ENCODE assay signal across 28 cellular contexts in the genomic region with DNA sequence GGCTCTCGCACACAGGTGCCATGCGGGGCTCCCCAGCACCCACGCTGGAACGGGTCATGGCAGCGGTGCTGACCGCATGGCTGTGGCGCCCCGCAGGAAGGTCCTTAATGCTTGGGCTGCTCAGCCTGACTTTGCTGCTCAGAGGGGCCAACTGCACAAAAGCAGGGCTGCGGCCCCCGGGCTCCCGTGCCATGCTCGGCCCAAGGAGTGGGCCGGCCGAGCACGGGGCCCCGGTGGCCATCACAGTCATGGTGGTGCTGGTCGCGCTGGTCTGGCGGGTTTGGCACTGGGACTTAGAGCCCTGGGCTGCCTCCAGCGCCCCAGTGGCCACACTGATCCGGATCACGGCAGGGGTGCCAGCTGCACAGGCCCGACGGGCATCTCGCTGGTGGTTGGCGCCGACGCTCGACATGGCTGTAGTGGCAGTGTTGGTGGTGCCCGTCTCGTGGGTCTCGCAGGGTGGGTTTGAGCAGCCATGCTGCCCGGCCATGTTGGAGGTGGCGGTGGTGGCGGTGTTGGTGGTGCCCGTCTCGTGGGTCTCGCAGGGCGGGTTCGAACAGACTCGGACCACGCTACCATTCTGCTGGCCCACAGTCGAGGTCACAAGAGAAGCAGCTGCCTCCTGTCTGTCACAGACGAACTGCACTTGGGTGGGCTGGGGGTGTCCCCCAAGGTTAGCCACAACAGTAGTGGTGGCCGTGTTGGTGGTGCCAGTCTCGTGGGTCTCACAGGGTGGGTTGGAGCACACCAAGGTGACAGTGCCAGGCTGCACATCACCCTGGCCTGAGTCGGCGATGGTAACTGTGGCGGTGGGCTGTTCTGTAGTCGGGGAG. TPM values are rescaled to one million over a fixed set of nuclear protein-coding genes. Genes with fewer than 3 reads are reported as not detected.
A peak's percentile ranks its signal among the peaks of the same experiment; 100 is the strongest.
DNase-seq lines count a peak whose midpoint lies in the region; ATAC-seq, FAIRE-seq and TF ChIP-seq lines count a peak whose summit lies in the region.
"Had no signal": no experiment of that assay in that cellular context is flagged by ENCODE, and none has a peak within 500 bp of the region (broad histone marks: within the 10 kb centered on the region; RNA-seq: fewer than 3 reads in every experiment).

No MANE protein-coding gene starts in this region.

- DNase-seq in CD4-positive, CD25-positive, alpha-beta regulatory T cell, result no peak
- DNase-seq in HCT116 (ENCODE audit: low read depth, low spot score), result no peak
- DNase-seq in endothelial cell of umbilical vein (ENCODE audit: low read depth, low spot score), result no peak
- no peak for DNase-seq in sigmoid colon
- DNase-seq in GM20000 (ENCODE audit: low spot score), result no peak
- DNase-seq in effector CD8-positive, alpha-beta T cell (lab: John Stamatoyannopoulos, UW), result no peak
- DNase-seq in SW 1271 (lab: John Stamatoyannopoulos, UW), result no peak
- DNase-seq: CD8-positive, alpha-beta memory T cell; effector memory CD8-positive, alpha-beta T cell; esophagus squamous epithelium; gastrocnemius medialis; hippocampal formation; immature natural killer cell; left lung; MM.1S; NCI-H1436; NCI-H510A treated with DMSO at 0.1 percent for 48 hours; NK-92 treated with Interleukin-12 subunit alpha and Interleukin-12 subunit beta, amount 100 ng/mL, for 24 hours; retina; stimulated activated CD4-positive, alpha-beta T cell treated with anti-CD3 and anti-CD28 coated beads, Interleukin-4, amount 100 ng/mL, for 1 hour; stimulated activated naive CD4-positive, alpha-beta T cell; thyroid gland had no signal

- peak overlapping the region in 2 of 3 donors; percentile 48 to 51 for H3K27ac Mint-ChIP-seq in CD4-positive, CD25-positive, alpha-beta regulatory T cell
- H3K27ac Mint-ChIP-seq: activated T-helper 2 cell treated with anti-CD3 and anti-CD28 coated beads, Interferon-gamma antibody, Interleukin-2, Interleukin-4, amounts not matched to agents 10 μg/mL and 5 μg/mL and 100 μg/mL, durations not matched to agents 14 hours and 24 hours and 36 hours had no signal

- no peaks in the 10 kb centered on the region for H3K9me1 ChIP-seq in endothelial cell of umbilical vein (replicated peaks; ENCODE audit: control insufficient read depth, extremely low read depth, insufficient read depth, low read length)

- no peaks in the 10 kb centered on the region for H3K27me3 Mint-ChIP-seq in CD4-positive, CD25-positive, alpha-beta regulatory T cell
- H3K27me3 Mint-ChIP-seq: CD8-positive, alpha-beta memory T cell; effector memory CD8-positive, alpha-beta T cell; naive thymus-derived CD8-positive, alpha-beta T cell had no signal

- RAD21 ChIA-PET in HCT116 (lab: Charles Lee; ENCODE audit: low non-redundant PET in 1 of 2, low total read pairs in 2 of 2, uncharacterized antibody in 2 of 2, unreplicated experiment in 2 of 2), result no interaction called here

- H3K9me2 ChIP-seq in HCT116 (ENCODE audit: insufficient read depth), result no peaks in the 10 kb centered on the region

- no peak overlapping the region for H3K4me2 ChIP-seq in HCT116 (ENCODE audit: low read length)
- H3K4me2 ChIP-seq in endothelial cell of umbilical vein (ENCODE audit: insufficient read depth, low read length), result no peak overlapping the region

- no peak overlapping the region for H3K4me3 Mint-ChIP-seq in CD4-positive, CD25-positive, alpha-beta regulatory T cell
- H3K4me3 Mint-ChIP-seq: immature natural killer cell; naive thymus-derived CD8-positive, alpha-beta T cell; T-helper 1 cell treated with Interleukin-12 subunit alpha and Interleukin-12 subunit beta and Interleukin-4 antibody, amounts not matched to agents 30 μg/mL and 1 μg/mL, for 36 hours had no signal

- H3K79me2 ChIP-seq in HCT116 (ENCODE audit: insufficient read depth, low read length) (no peaks in the 10 kb centered on the region; the same call in 1 of the 2 replicates), endothelial cell of umbilical vein (ENCODE audit: control insufficient read depth, insufficient read depth, low read length) (peaks cover 9% of the 10 kb centered on the region)

- peaks cover 0 to 8% (median 2%) of the 10 kb centered on the region in 4 donors for H3K4me1 Mint-ChIP-seq in CD4-positive, CD25-positive, alpha-beta regulatory T cell

- H3K4me3 ChIP-seq in CD4-positive, CD25-positive, alpha-beta regulatory T cell (ENCODE audit: low read depth, low read length), result no peak overlapping the region
- H3K4me3 ChIP-seq in HCT116 (replicated peaks in 1 of 2; ENCODE audit: low read depth in 1 of 2, low read length in 2 of 2), result no peak overlapping the region
- no peak overlapping the region for H3K4me3 ChIP-seq in endothelial cell of umbilical vein (replicated peaks in 1 of 3; ENCODE audit: insufficient read depth in 1 of 3, low read depth in 1 of 3, low read length in 3 of 3)
- H3K4me3 ChIP-seq in sigmoid colon, result peak overlapping the region in 3 of 4 donors; percentile 33 to 44 (median 43)
- H3K4me3 ChIP-seq: gastrocnemius medialis, left lung, SJSA1, thyroid gland had no signal

- POLR2A ChIA-PET in HCT116 (lab: Charles Lee) (no interaction called here), endothelial cell of umbilical vein (lab: Charles Lee) (no interaction called here)

- no peaks in the 10 kb centered on the region for H3K27me3 ChIP-seq in CD4-positive, CD25-positive, alpha-beta regulatory T cell (ENCODE audit: control insufficient read depth, insufficient read depth, low read length)
- H3K27me3 ChIP-seq in HCT116 (ENCODE audit: insufficient read depth, low read length), result no peaks in the 10 kb centered on the region
- H3K27me3 ChIP-seq in endothelial cell of umbilical vein (ENCODE audit: control insufficient read depth in 2 of 2, insufficient read depth in 2 of 2, low read length in 2 of 2), result no peaks in the 10 kb centered on the region
- H3K27me3 ChIP-seq in sigmoid colon, result no peaks in the 10 kb centered on the region
- H3K27me3 ChIP-seq: esophagus squamous epithelium, gastrocnemius medialis, left lung, SJSA1, thyroid gland had no signal

- dilution Hi-C loops in endothelial cell of umbilical vein (cut with MboI; ENCODE audit: extremely low pct_ligation_motif_present, low sequenced_read_pairs), result no loop called here

- H3K36me3 ChIP-seq in CD4-positive, CD25-positive, alpha-beta regulatory T cell (ENCODE audit: control insufficient read depth, insufficient read depth, low read length), result peaks cover 53% of the 10 kb centered on the region
- peaks cover 0 to 20% of the 10 kb centered on the region in 2 experiments; a peak in 1 of 4 replicates for H3K36me3 ChIP-seq in HCT116 (ENCODE audit: control insufficient read depth in 1 of 2, insufficient read depth in 2 of 2, low read length in 2 of 2)
- H3K36me3 ChIP-seq in endothelial cell of umbilical vein (ENCODE audit: control insufficient read depth in 2 of 2, extremely low read depth in 1 of 2, insufficient read depth in 2 of 2, low read length in 2 of 2), result peaks cover 21 to 70% of the 10 kb centered on the region in 2 experiments
- peaks cover 10 to 61% (median 33%) of the 10 kb centered on the region in 4 donors for H3K36me3 ChIP-seq in sigmoid colon

- H4K20me1 ChIP-seq in HCT116 (ENCODE audit: insufficient read depth) (no peaks in the 10 kb centered on the region), endothelial cell of umbilical vein (replicated peaks; ENCODE audit: control insufficient read depth, extremely low read depth, insufficient read depth, low read length) (no peaks in the 10 kb centered on the region)

- peaks cover 0 to 2% (median 0%) of the 10 kb centered on the region in 7 donors for H3K9me3 Mint-ChIP-seq in CD4-positive, CD25-positive, alpha-beta regulatory T cell
- H3K9me3 Mint-ChIP-seq: activated T-helper 2 cell treated with anti-CD3 and anti-CD28 coated beads, Interferon-gamma antibody, Interleukin-2, Interleukin-4, amounts not matched to agents 10 μg/mL and 5 μg/mL and 100 μg/mL, durations not matched to agents 14 hours and 24 hours and 36 hours; CD8-positive, alpha-beta memory T cell; effector memory CD8-positive, alpha-beta T cell; immature natural killer cell; naive thymus-derived CD8-positive, alpha-beta T cell; T-helper 1 cell treated with Interleukin-12 subunit alpha and Interleukin-12 subunit beta and Interleukin-4 antibody, amounts not matched to agents 30 μg/mL and 1 μg/mL, for 36 hours had no signal

- 92 to 94% methylated on average over 50 of the region's 50 CpGs for WGBS in sigmoid colon, 2 donors

- BruUV-seq in HCT116 (replicated peaks; lab: Mats Ljungman, UMichigan), result TSS peak; percentile 8
- TSS peak; percentile 13 for BruUV-seq in endothelial cell of umbilical vein (replicated peaks; lab: Mats Ljungman, UMichigan)

- intact Hi-C loops in HCT116 (cut with micrococcal nuclease) (no loop called here), endothelial cell of umbilical vein (cut with micrococcal nuclease) (no loop called here), sigmoid colon (cut with DNase I) (no loop called here)

- TF ChIP-seq CTCF in HCT116 (IDR thresholded peaks at IDR 0.05 in 2 of 3, conservative IDR thresholded peaks at IDR 0.05 in 1 of 3; ENCODE audit: borderline replicate concordance in 1 of 3, insufficient read depth in 1 of 3, low read depth in 2 of 3, low read length in 2 of 3) (no peak), endothelial cell of umbilical vein (IDR thresholded peaks at IDR 0.05; ENCODE audit: extremely low read depth in 1 of 2, insufficient read depth in 1 of 2, low read depth in 1 of 2, low read length in 2 of 2) (no peak), sigmoid colon (IDR thresholded peaks at IDR 0.05) (no peak), GM20000 (IDR thresholded peaks at IDR 0.05; ENCODE audit: extremely low read depth, missing control alignments) (no peak)

- H3K9ac ChIP-seq in HCT116 (ENCODE audit: low read length), result no peak overlapping the region
- no peak overlapping the region for H3K9ac ChIP-seq in endothelial cell of umbilical vein (replicated peaks; ENCODE audit: extremely low read depth, insufficient read depth, low read length)

- peaks cover 20% of the 10 kb centered on the region for H3K36me3 Mint-ChIP-seq in CD4-positive, CD25-positive, alpha-beta regulatory T cell

- no peak for TF ChIP-seq POLR2A in HCT116 (IDR thresholded peaks at IDR 0.05; ENCODE audit: borderline replicate concordance, extremely low read depth, insufficient read depth, insufficient read length)
- no peak for TF ChIP-seq POLR2A in endothelial cell of umbilical vein (IDR thresholded peaks at IDR 0.05; ENCODE audit: low read depth, low read length)
- no peak for TF ChIP-seq POLR2A in sigmoid colon (IDR thresholded peaks at IDR 0.05)

- H3K27ac ChIP-seq in CD4-positive, CD25-positive, alpha-beta regulatory T cell (ENCODE audit: insufficient read depth, low read length, poor library complexity, severe bottlenecking), result no peak overlapping the region
- H3K27ac ChIP-seq in HCT116 (ENCODE audit: low read depth, low read length) (no peak overlapping the region), endothelial cell of umbilical vein (ENCODE audit: insufficient read depth, low read depth, low read length) (no peak overlapping the region), sigmoid colon (peak overlapping the region; percentile 81 to 87 (median 86))
- H3K27ac ChIP-seq: left lung, SJSA1, thyroid gland had no signal

- no peaks in the 10 kb centered on the region for H3K9me3 ChIP-seq in CD4-positive, CD25-positive, alpha-beta regulatory T cell (ENCODE audit: control insufficient read depth in 2 of 2, low read length in 2 of 2)
- H3K9me3 ChIP-seq in HCT116 (ENCODE audit: control insufficient read depth in 1 of 2, insufficient read depth in 1 of 2, low read depth in 1 of 2, low read length in 2 of 2), result no peaks in the 10 kb centered on the region
- H3K9me3 ChIP-seq in endothelial cell of umbilical vein (replicated peaks; ENCODE audit: control insufficient read depth, insufficient read depth, low read length), result no peaks in the 10 kb centered on the region
- H3K9me3 ChIP-seq in sigmoid colon, result no peaks in the 10 kb centered on the region
- H3K9me3 ChIP-seq: esophagus squamous epithelium, gastrocnemius medialis, left lung, SJSA1, thyroid gland had no signal

- CTCF ChIA-PET in HCT116 (lab: Charles Lee), result no interaction called here
- CTCF ChIA-PET in endothelial cell of umbilical vein (lab: Charles Lee), result no interaction called here

- no peak for ATAC-seq in CD4-positive, CD25-positive, alpha-beta regulatory T cell (ENCODE audit: low read depth in 2 of 2)
- ATAC-seq in HCT116, result no peak
- ATAC-seq: effector memory CD8-positive, alpha-beta T cell; gastrocnemius medialis had no signal

- TF ChIP-seq EP300 in sigmoid colon (IDR thresholded peaks at IDR 0.05), result no peak

- H2AFZ ChIP-seq in HCT116 (ENCODE audit: low read depth, low read length, poor library complexity, severe bottlenecking) (no peak overlapping the region), endothelial cell of umbilical vein (ENCODE audit: low read depth, low read length) (no peak overlapping the region)

- peaks cover 6% of the 10 kb centered on the region for H3K4me1 ChIP-seq in CD4-positive, CD25-positive, alpha-beta regulatory T cell (ENCODE audit: control insufficient read depth, insufficient read depth, low read length, poor library complexity, severe bottlenecking)
- H3K4me1 ChIP-seq in HCT116 (ENCODE audit: control insufficient read depth in 1 of 2, insufficient read depth in 2 of 2, low read length in 2 of 2) (no peaks in the 10 kb centered on the region), endothelial cell of umbilical vein (ENCODE audit: control insufficient read depth, extremely low read depth, insufficient read depth, low read length) (peaks cover 9% of the 10 kb centered on the region), sigmoid colon (peaks cover 0 to 58% (median 36%) of the 10 kb centered on the region in 4 donors)
- H3K4me1 ChIP-seq: gastrocnemius medialis, left lung, thyroid gland had no signal

- no peak for TF ChIP-seq RAD21 in HCT116 (IDR thresholded peaks at IDR 0.05; ENCODE audit: low read depth)

- FAIRE-seq in endothelial cell of umbilical vein (lab: Jason Lieb, UNC), result no peak
- FAIRE-seq: G401.6, RCC 7860 had no signal

RNA-seq across cellular contexts. Expression of gene RENBP, which starts 10.4 kb away (rescaled TPM):
- total RNA-seq in CD4-positive, CD25-positive, alpha-beta regulatory T cell, result 15.3 TPM
- polyA plus RNA-seq in CD4-positive, CD25-positive, alpha-beta regulatory T cell, result 1 to 10 TPM in 2 of 4 donors, under 1 TPM in 2; 0.62 to 1.9 (median 1.1) TPM
- total RNA-seq in HCT116 (2021; ENCODE audit: unreplicated experiment), result 1.3 TPM
- 0.30 and 0.52 TPM in 2 replicates for polyA plus RNA-seq in HCT116 (2012)
- total RNA-seq in endothelial cell of umbilical vein, result 6.2 and 8.0 TPM in 2 replicates
- 16.0 and 16.2 TPM in 2 replicates for polyA plus RNA-seq in endothelial cell of umbilical vein
- 5.4 and 7.2 TPM in 2 replicates for polyA plus RNA-seq in endothelial cell of umbilical vein (2011; cell fraction: cytosol; rRNA removed)
- 18.0 and 23.3 TPM in 2 replicates for polyA plus RNA-seq in endothelial cell of umbilical vein (2011; cell fraction: nucleus; rRNA removed)
- 5.5 and 12.4 TPM in 2 replicates for polyA plus RNA-seq in endothelial cell of umbilical vein (2012)
- 5.5 and 13.2 TPM in 2 replicates for polyA minus RNA-seq in endothelial cell of umbilical vein
- polyA minus RNA-seq in endothelial cell of umbilical vein (2011; cell fraction: cytosol; rRNA and poly(A)+ RNA removed), result not detected
- polyA minus RNA-seq in endothelial cell of umbilical vein (2011; cell fraction: nucleus; rRNA and poly(A)+ RNA removed), result 5.1 and 5.9 TPM in 2 replicates
- total RNA-seq in sigmoid colon, result 10 to 100 TPM in 3 of 4 donors, 1 to 10 TPM in 1; 9.8 to 16.8 (median 13.1) TPM
- 10 to 100 TPM; 10.2 to 15.1 (median 15.0) TPM for polyA plus RNA-seq in sigmoid colon
- polyA plus RNA-seq: CD8-positive, alpha-beta memory T cell had no signal

RNA-seq across cellular contexts. Expression of gene HCFC1, which starts 16.8 kb away (rescaled TPM):
- total RNA-seq in CD4-positive, CD25-positive, alpha-beta regulatory T cell, result 71.6 TPM
- 1 to 10 TPM; 3.0 to 4.3 (median 3.6) TPM for polyA plus RNA-seq in CD4-positive, CD25-positive, alpha-beta regulatory T cell
- total RNA-seq in HCT116 (2021; ENCODE audit: unreplicated experiment), result 72.8 TPM
- polyA plus RNA-seq in HCT116 (2012), result 30.8 and 35.3 TPM in 2 replicates
- 80.9 and 85.9 TPM in 2 replicates for total RNA-seq in endothelial cell of umbilical vein
- polyA plus RNA-seq in endothelial cell of umbilical vein, result 14.6 and 15.9 TPM in 2 replicates
- 18.6 and 20.1 TPM in 2 replicates for polyA plus RNA-seq in endothelial cell of umbilical vein (2011; cell fraction: cytosol; rRNA removed)
- 41.9 and 48.6 TPM in 2 replicates for polyA plus RNA-seq in endothelial cell of umbilical vein (2011; cell fraction: nucleus; rRNA removed)
- 29.3 and 31.0 TPM in 2 replicates for polyA plus RNA-seq in endothelial cell of umbilical vein (2012)
- 19.1 and 19.8 TPM in 2 replicates for polyA minus RNA-seq in endothelial cell of umbilical vein
- 33.4 TPM for polyA minus RNA-seq in endothelial cell of umbilical vein (2011; cell fraction: cytosol; rRNA and poly(A)+ RNA removed)
- polyA minus RNA-seq in endothelial cell of umbilical vein (2011; cell fraction: nucleus; rRNA and poly(A)+ RNA removed), result 23.1 and 34.0 TPM in 2 replicates
- 10 to 100 TPM; 23.5 to 57.3 (median 30.2) TPM for total RNA-seq in sigmoid colon
- 10 to 100 TPM in 1 of 3 donors, 1 to 10 TPM in 2; 7.4 to 34.4 (median 8.4) TPM for polyA plus RNA-seq in sigmoid colon

RNA-seq across cellular contexts. Expression of gene TMEM187, which starts 17.7 kb away (rescaled TPM):
- total RNA-seq in CD4-positive, CD25-positive, alpha-beta regulatory T cell, result 6.0 TPM
- polyA plus RNA-seq in CD4-positive, CD25-positive, alpha-beta regulatory T cell, result 10 to 100 TPM; 16.1 to 21.0 (median 17.7) TPM
- total RNA-seq in HCT116 (2021; ENCODE audit: unreplicated experiment) (12.6 TPM), endothelial cell of umbilical vein (2.6 and 4.1 TPM in 2 replicates), sigmoid colon (1 to 10 TPM; 3.5 to 8.6 (median 4.4) TPM)
- polyA plus RNA-seq in HCT116 (2012), result 7.5 and 9.6 TPM in 2 replicates
- polyA plus RNA-seq in endothelial cell of umbilical vein (15.7 and 19.0 TPM in 2 replicates), sigmoid colon (1 to 10 TPM; 3.6 to 9.3 (median 3.7) TPM)
- polyA plus RNA-seq in endothelial cell of umbilical vein (2011; cell fraction: cytosol; rRNA removed), result 7.7 and 9.0 TPM in 2 replicates
- 3.2 and 3.8 TPM in 2 replicates for polyA plus RNA-seq in endothelial cell of umbilical vein (2011; cell fraction: nucleus; rRNA removed)
- 4.6 and 7.7 TPM in 2 replicates for polyA plus RNA-seq in endothelial cell of umbilical vein (2012)
- polyA minus RNA-seq in endothelial cell of umbilical vein, result 6.6 and 8.6 TPM in 2 replicates
- 7.8 TPM for polyA minus RNA-seq in endothelial cell of umbilical vein (2011; cell fraction: cytosol; rRNA and poly(A)+ RNA removed)
- polyA minus RNA-seq in endothelial cell of umbilical vein (2011; cell fraction: nucleus; rRNA and poly(A)+ RNA removed), result 1.5 and 2.1 TPM in 2 replicates

RNA-seq across cellular contexts. Expression of gene NAA10, which starts 20.0 kb away (rescaled TPM):
- total RNA-seq in CD4-positive, CD25-positive, alpha-beta regulatory T cell, result 70.0 TPM
- 10 to 100 TPM; 72.4 to 99.8 (median 82.3) TPM for polyA plus RNA-seq in CD4-positive, CD25-positive, alpha-beta regulatory T cell
- total RNA-seq in HCT116 (2021; ENCODE audit: unreplicated experiment), result 124 TPM
- polyA plus RNA-seq in HCT116 (2012), result 135 and 156 TPM in 2 replicates
- total RNA-seq in endothelial cell of umbilical vein, result 143 and 144 TPM in 2 replicates
- 141 and 169 TPM in 2 replicates for polyA plus RNA-seq in endothelial cell of umbilical vein
- 183 and 186 TPM in 2 replicates for polyA plus RNA-seq in endothelial cell of umbilical vein (2011; cell fraction: cytosol; rRNA removed)
- 181 and 188 TPM in 2 replicates for polyA plus RNA-seq in endothelial cell of umbilical vein (2011; cell fraction: nucleus; rRNA removed)
- polyA plus RNA-seq in endothelial cell of umbilical vein (2012), result 142 and 148 TPM in 2 replicates
- 53.2 and 57.4 TPM in 2 replicates for polyA minus RNA-seq in endothelial cell of umbilical vein
- polyA minus RNA-seq in endothelial cell of umbilical vein (2011; cell fraction: cytosol; rRNA and poly(A)+ RNA removed), result 62.0 TPM
- polyA minus RNA-seq in endothelial cell of umbilical vein (2011; cell fraction: nucleus; rRNA and poly(A)+ RNA removed), result 30.4 and 32.5 TPM in 2 replicates
- total RNA-seq in sigmoid colon, result 100 to 1,000 TPM in 1 of 4 donors, 10 to 100 TPM in 3; 57.4 to 113 (median 79.2) TPM
- 100 to 1,000 TPM in 1 of 3 donors, 10 to 100 TPM in 2; 78.6 to 128 (median 84.7) TPM for polyA plus RNA-seq in sigmoid colon

RNA-seq across cellular contexts. Expression of gene ARHGAP4, which starts 28.8 kb away (rescaled TPM):
- total RNA-seq in CD4-positive, CD25-positive, alpha-beta regulatory T cell, result 459 TPM
- 10 to 100 TPM; 73.5 to 89.9 (median 80.2) TPM for polyA plus RNA-seq in CD4-positive, CD25-positive, alpha-beta regulatory T cell
- 67.4 TPM for total RNA-seq in HCT116 (2021; ENCODE audit: unreplicated experiment)
- 41.2 and 44.2 TPM in 2 replicates for polyA plus RNA-seq in HCT116 (2012)
- 31.9 and 33.3 TPM in 2 replicates for total RNA-seq in endothelial cell of umbilical vein
- 20.9 and 24.5 TPM in 2 replicates for polyA plus RNA-seq in endothelial cell of umbilical vein
- polyA plus RNA-seq in endothelial cell of umbilical vein (2011; cell fraction: cytosol; rRNA removed), result 8.0 and 11.2 TPM in 2 replicates
- 100 and 121 TPM in 2 replicates for polyA plus RNA-seq in endothelial cell of umbilical vein (2011; cell fraction: nucleus; rRNA removed)
- 8.5 and 13.1 TPM in 2 replicates for polyA plus RNA-seq in endothelial cell of umbilical vein (2012)
- polyA minus RNA-seq in endothelial cell of umbilical vein, result 9.0 and 20.8 TPM in 2 replicates
- polyA minus RNA-seq in endothelial cell of umbilical vein (2011; cell fraction: cytosol; rRNA and poly(A)+ RNA removed), result not detected
- 24.9 and 33.5 TPM in 2 replicates for polyA minus RNA-seq in endothelial cell of umbilical vein (2011; cell fraction: nucleus; rRNA and poly(A)+ RNA removed)
- 10 to 100 TPM; 12.4 to 27.4 (median 16.3) TPM for total RNA-seq in sigmoid colon
- 100 to 1,000 TPM in 1 of 3 donors, 10 to 100 TPM in 1, 1 to 10 TPM in 1; 8.4 to 122 (median 17.3) TPM for polyA plus RNA-seq in sigmoid colon

Comparison
In these comparisons a context has a peak if more than half of its experiments do, and no peak if none do; other contexts are left out.
1. H3K27ac ChIP-seq: peak in sigmoid colon (4 of 4); none in CD4-positive, CD25-positive, alpha-beta regulatory T cell (single experiment), HCT116 (single experiment) and endothelial cell of umbilical vein (single experiment).
2. H3K4me3 ChIP-seq: peak in sigmoid colon (3 of 4); none in CD4-positive, CD25-positive, alpha-beta regulatory T cell (single experiment), HCT116 (0 of 2) and endothelial cell of umbilical vein (0 of 3).